Comparison of ENCODE assay signal across 12 cellular contexts in genomic region chr22:28710112-28710888, GRCh38. TPM values are rescaled to one million over a fixed set of nuclear protein-coding genes. Genes with fewer than 3 reads are reported as not detected.
DNase-seq lines count a peak whose midpoint lies in the region; ATAC-seq and TF ChIP-seq lines count a peak whose summit lies in the region.
"Had no signal": no experiment of that assay in that cellular context is flagged by ENCODE, and none has a peak within 500 bp of the region (broad histone marks: within the 10 kb centered on the region; RNA-seq: fewer than 3 reads in every experiment).

No MANE protein-coding gene starts in this region.

- POLR2A ChIA-PET in A673 (lab: Charles Lee; ENCODE audit: low non-redundant PET), result no interaction called here

- H3K9me3 Mint-ChIP-seq in activated T-cell treated with anti-CD3 and anti-CD28 coated beads, Interleukin-2, amount 50 U/mL, for 4 hours, result no peaks in the 10 kb centered on the region

- H3K27me3 ChIP-seq in A673 (replicated peaks; ENCODE audit: insufficient read depth, low read depth, low read length, poor library complexity) (no peaks in the 10 kb centered on the region), MG63 (no peaks in the 10 kb centered on the region)

- CTCF ChIA-PET in A673 (lab: Charles Lee), result no interaction called here

- DNase-seq in A673 (ENCODE audit: low spot score) (peak; percentile 58), MG63 (peak; percentile 12), dermis blood vessel endothelial cell (peak; percentile 77), DMS114 treated with DMSO at 0.1 percent for 48 hours (lab: John Stamatoyannopoulos, UW; ENCODE audit: unreplicated experiment) (no peak)
- DNase-seq in activated T-cell treated with anti-CD3 and anti-CD28 coated beads, Interleukin-2, amount 50 U/mL, for 4 hours, result no peak
- DNase-seq: activated CD8-positive, alpha-beta T cell treated with anti-CD3 and anti-CD28 coated beads, Interleukin-2, amount 10 ng/mL, durations not matched to agents 7 days and 5 days; mesendoderm; SHP77 treated with DMSO at 0.1 percent for 48 hours had no signal

- H3K4me3 Mint-ChIP-seq in activated T-cell treated with anti-CD3 and anti-CD28 coated beads, Interleukin-2, amount 50 U/mL, for 4 hours, result no peak overlapping the region
- H3K4me3 Mint-ChIP-seq: activated CD8-positive, alpha-beta T cell treated with anti-CD3 and anti-CD28 coated beads, Interleukin-2, amount 10 ng/mL, durations not matched to agents 7 days and 5 days had no signal

- no peaks in the 10 kb centered on the region for H3K9me3 ChIP-seq in A673 (ENCODE audit: low read depth, low read length, poor library complexity, severe bottlenecking)
- no peaks in the 10 kb centered on the region for H3K9me3 ChIP-seq in MG63
- no peaks in the 10 kb centered on the region for H3K9me3 ChIP-seq in mesodermal cell (ENCODE audit: control insufficient read depth, low read length)

- no peaks in the 10 kb centered on the region for H3K27me3 Mint-ChIP-seq in activated T-cell treated with anti-CD3 and anti-CD28 coated beads, Interleukin-2, amount 50 U/mL, for 4 hours (ENCODE audit: low read depth)

- no peak for ATAC-seq in HG03439 (IDR thresholded peaks at IDR 0.05; ENCODE audit: unreplicated experiment)
- ATAC-seq in activated T-cell treated with anti-CD3 and anti-CD28 coated beads, Interleukin-2, amount 50 U/mL, for 4 hours, result no peak
- no peak for ATAC-seq in GM18498 (IDR thresholded peaks at IDR 0.05; ENCODE audit: unreplicated experiment)
- ATAC-seq: activated CD8-positive, alpha-beta T cell treated with anti-CD3 and anti-CD28 coated beads, Interleukin-2, amount 10 ng/mL, durations not matched to agents 7 days and 5 days had no signal

- H3K4me3 ChIP-seq in A673 (ENCODE audit: low read depth, low read length, poor library complexity, severe bottlenecking) (no peak overlapping the region), MG63 (no peak overlapping the region), mesodermal cell (ENCODE audit: extremely low read depth, insufficient read depth, low read length, poor library complexity, severe bottlenecking) (no peak overlapping the region)
- H3K4me3 ChIP-seq: coronary artery had no signal

- 82 to 100% methylated on average over 1 to 2 of the region's 3 CpGs for WGBS in mesodermal cell (ENCODE audit: insufficient coverage in 2 of 2), 2 experiments

- TF ChIP-seq CTCF in A673 (conservative IDR thresholded peaks at IDR 0.05; ENCODE audit: low read depth, low read length), result no peak

- peaks cover 13% of the 10 kb centered on the region for H3K36me3 Mint-ChIP-seq in activated T-cell treated with anti-CD3 and anti-CD28 coated beads, Interleukin-2, amount 50 U/mL, for 4 hours (ENCODE audit: insufficient read depth)

- BruUV-seq in A673 (replicated peaks; lab: Mats Ljungman, UMichigan), result no TSS peak

- H3K36me3 ChIP-seq in A673 (ENCODE audit: insufficient read depth, low read length, poor library complexity, severe bottlenecking), result peaks cover 21% of the 10 kb centered on the region
- peaks cover 39% of the 10 kb centered on the region for H3K36me3 ChIP-seq in MG63
- H3K36me3 ChIP-seq in mesodermal cell (ENCODE audit: control insufficient read depth, insufficient read depth, low read length), result peaks cover 21% of the 10 kb centered on the region

- peaks cover 35% of the 10 kb centered on the region for H3K4me1 ChIP-seq in A673 (ENCODE audit: insufficient read depth, low read length, poor library complexity, severe bottlenecking)
- H3K4me1 ChIP-seq in mesodermal cell (ENCODE audit: control insufficient read depth, insufficient read depth, low read length, poor library complexity, severe bottlenecking), result peaks cover 21% of the 10 kb centered on the region

- H3K4me1 Mint-ChIP-seq in activated T-cell treated with anti-CD3 and anti-CD28 coated beads, Interleukin-2, amount 50 U/mL, for 4 hours (ENCODE audit: low read depth), result peaks cover 3% of the 10 kb centered on the region

- peak overlapping the region; percentile 79 for H3K27ac ChIP-seq in A673 (ENCODE audit: low read depth, low read length, poor library complexity, severe bottlenecking)
- H3K27ac ChIP-seq in mesodermal cell (ENCODE audit: low read depth, low read length, severe bottlenecking), result peak overlapping the region; percentile 57

- intact Hi-C loops in A673 (cut with micrococcal nuclease; ENCODE audit: unreplicated experiment), result no loop called here

RNA-seq across cellular contexts. Expression of gene TTC28, which starts 30.7 kb away (rescaled TPM):
- 48.7 and 55.8 TPM in 2 replicates for total RNA-seq in A673 (2021)
- 2.9 and 3.1 TPM in 2 replicates for total RNA-seq in MG63 (2014; rRNA removed; shearing (Covaris generic); ENCODE audit: low replicate concordance)
- 27.2 and 44.4 TPM in 2 replicates for total RNA-seq in dermis blood vessel endothelial cell
- polyA plus RNA-seq in mesodermal cell (2013, experiment 1 of 2), result 23.0 TPM
- 16.9 TPM for polyA plus RNA-seq in mesodermal cell (2013, experiment 2 of 2)
- total RNA-seq in activated T-cell treated with anti-CD3 and anti-CD28 coated beads, Interleukin-2, amount 50 U/mL, for 4 hours, result under 1 TPM; 0.66 to 0.90 (median 0.71) TPM

RNA-seq across cellular contexts. Expression of gene CHEK2, which starts 31.3 kb away (rescaled TPM):
- total RNA-seq in A673 (2021), result 53.7 and 65.8 TPM in 2 replicates
- 38.6 and 51.8 TPM in 2 replicates for total RNA-seq in MG63 (2014; rRNA removed; shearing (Covaris generic); ENCODE audit: low replicate concordance)
- 14.8 and 15.7 TPM in 2 replicates for total RNA-seq in dermis blood vessel endothelial cell
- polyA plus RNA-seq in mesodermal cell (2013, experiment 1 of 2), result 19.4 TPM
- 19.9 TPM for polyA plus RNA-seq in mesodermal cell (2013, experiment 2 of 2)
- total RNA-seq in activated T-cell treated with anti-CD3 and anti-CD28 coated beads, Interleukin-2, amount 50 U/mL, for 4 hours, result 1 to 10 TPM; 6.0 to 9.1 (median 6.5) TPM

RNA-seq across cellular contexts. Expression of gene HSCB, which starts 31.5 kb away (rescaled TPM):
- total RNA-seq in A673 (2021), result 19.6 and 22.5 TPM in 2 replicates
- 16.2 and 17.8 TPM in 2 replicates for total RNA-seq in MG63 (2014; rRNA removed; shearing (Covaris generic); ENCODE audit: low replicate concordance)
- 12.5 and 19.9 TPM in 2 replicates for total RNA-seq in dermis blood vessel endothelial cell
- 18.8 TPM for polyA plus RNA-seq in mesodermal cell (2013, experiment 1 of 2)
- polyA plus RNA-seq in mesodermal cell (2013, experiment 2 of 2), result 20.2 TPM
- total RNA-seq in activated T-cell treated with anti-CD3 and anti-CD28 coated beads, Interleukin-2, amount 50 U/mL, for 4 hours, result 10 to 100 TPM; 15.0 to 17.2 (median 15.0) TPM

Comparison
In these comparisons a context has a peak if more than half of its experiments do, and no peak if none do; other contexts are left out.
1. DNase-seq: peak in A673 (single experiment), MG63 (single experiment) and dermis blood vessel endothelial cell (single experiment); none in activated T-cell treated with anti-CD3 and anti-CD28 coated beads, Interleukin-2, amount 50 U/mL, for 4 hours (single experiment) and DMS114 treated with DMSO at 0.1 percent for 48 hours (single experiment).